Comparison of ENCODE assay signal across 8 cellular contexts in genomic region chr1:16017461-16018303, GRCh38. TPM values are rescaled to one million over a fixed set of nuclear protein-coding genes. Genes with fewer than 3 reads are reported as not detected.
A peak's percentile ranks its signal among the peaks of the same experiment; 100 is the strongest.
DNase-seq lines count a peak whose midpoint lies in the region; ATAC-seq and TF ChIP-seq lines count a peak whose summit lies in the region.

TSS of gene HSPB7 (minus strand) at chr1:16018043. CDS start at chr1:16017963, 80 bp downstream.

- H3K4me3 ChIP-seq in ascending aorta = peak within 1 kb of the TSS; percentile 51 to 74
- H3K4me3 ChIP-seq in skeletal muscle tissue (ENCODE audit: low read length in 3 of 3) = peak within 1 kb of the TSS; percentile 85 to 94 (median 89)

- no peaks in the 10 kb centered on the region for H3K27me3 ChIP-seq in ascending aorta
- H3K27me3 ChIP-seq in skeletal muscle tissue (ENCODE audit: control insufficient read depth in 3 of 3, insufficient read depth in 3 of 3, low read length in 3 of 3) = no peaks in the 10 kb centered on the region

- no peaks in the 10 kb centered on the region for H3K9me3 ChIP-seq in ascending aorta
- H3K9me3 ChIP-seq in skeletal muscle tissue (ENCODE audit: control insufficient read depth in 3 of 3, low read length in 3 of 3) = no peaks in the 10 kb centered on the region

- peak within 1 kb of the TSS; percentile 92 to 100 (median 98) for H3K9ac ChIP-seq in skeletal muscle tissue (ENCODE audit: low read depth in 1 of 3, low read length in 3 of 3)

- H3K36me3 ChIP-seq in ascending aorta (peaks cover 0 to 4% of the 10 kb centered on the region in 2 donors), skeletal muscle tissue (ENCODE audit: control insufficient read depth in 3 of 3, insufficient read depth in 3 of 3, low read length in 3 of 3) (peaks cover 0 to 17% (median 5%) of the 10 kb centered on the region in 3 donors)

- DNase-seq in GM13976 (ENCODE audit: low spot score) (peak; percentile 51), ascending aorta (ENCODE audit: low spot score in 2 of 2) (peak; percentile 65 to 95), iPS-NIHi11 (ENCODE audit: low spot score) (peak; percentile 80), dermis blood vessel endothelial cell (no peak), 8988T (no peak), OCI-M2 (lab: John Stamatoyannopoulos, UW; ENCODE audit: unreplicated experiment) (no peak)

- in situ Hi-C loops in GM13976 (cut with MboI; ENCODE audit: low sequenced_read_pairs, unreplicated experiment) = no loop called here

- intact Hi-C loops in ascending aorta (cut with DNase I) = loop anchor here (5.0 kb wide), 2 partner anchors 130 to 220 kb away; no protein-coding TSS in a partner anchor

- H3K27ac ChIP-seq in ascending aorta (peak within 1 kb of the TSS; percentile 95 to 98), skeletal muscle tissue (ENCODE audit: low read depth, low read length) (peak within 1 kb of the TSS; percentile 99)

- no peak for ATAC-seq in HG02642 (IDR thresholded peaks at IDR 0.05; ENCODE audit: poor library complexity, unreplicated experiment)

- TF ChIP-seq CTCF in GM13976 (IDR thresholded peaks at IDR 0.05; ENCODE audit: borderline replicate concordance, control extremely low read depth, extremely low read depth, insufficient read depth, missing control alignments) (no peak), ascending aorta (IDR thresholded peaks at IDR 0.05) (no peak)

- H3K4me1 ChIP-seq in ascending aorta (peaks cover 20 to 58% of the 10 kb centered on the region in 2 donors), skeletal muscle tissue (ENCODE audit: control insufficient read depth in 3 of 3, insufficient read depth in 3 of 3, low read length in 3 of 3) (peaks cover 62 to 83% (median 72%) of the 10 kb centered on the region in 3 donors)

RNA-seq across cellular contexts. Expression of gene HSPB7, which starts in this region (rescaled TPM):
- 191 TPM for total RNA-seq in ascending aorta
- 5.7 TPM for total RNA-seq in skeletal muscle tissue
- total RNA-seq in dermis blood vessel endothelial cell = not detected in 2 replicates

Comparison
In these comparisons a context has a peak if more than half of its experiments do, and no peak if none do; other contexts are left out.
1. RNA of gene HSPB7 (total RNA-seq): 191 TPM in ascending aorta (single experiment); 5.7 TPM in skeletal muscle tissue (single experiment) and not detected in dermis blood vessel endothelial cell; every median in the first group is over 10 times any median in the second.
2. DNase-seq: peak in GM13976 (single experiment), ascending aorta (2 of 2) and iPS-NIHi11 (single experiment); none in dermis blood vessel endothelial cell (single experiment), 8988T (single experiment) and OCI-M2 (single experiment).